ENCODE assay signal across 8 cellular contexts in genomic region chr22:26658671-26659478, GRCh38. TPM values are rescaled to one million over a fixed set of nuclear protein-coding genes. Genes with fewer than 3 reads are reported as not detected.
DNase-seq lines count a peak whose midpoint lies in the region; ATAC-seq and TF ChIP-seq lines count a peak whose summit lies in the region.

No MANE protein-coding gene starts in this region.

- DNase-seq in BE2C, result peak; percentile 88
- DNase-seq in LoVo (ENCODE audit: low spot score), result peak; percentile 68
- DNase-seq in activated gamma-delta T cell (lab: John Stamatoyannopoulos, UW), result peak; percentile 13
- peak; percentile 51 for DNase-seq in germinal center (ENCODE audit: low spot score)
- DNase-seq in prostate gland (ENCODE audit: low spot score), result peak; percentile 27
- peak; percentile 51 to 55 for DNase-seq in uterus

- H3K4me1 ChIP-seq in BE2C, result peaks cover 5% of the 10 kb centered on the region
- no peaks in the 10 kb centered on the region for H3K4me1 ChIP-seq in prostate gland (replicated peaks)
- H3K4me1 ChIP-seq in uterus, result peaks cover 2 to 7% of the 10 kb centered on the region in 2 donors

- ATAC-seq in GM19463 (IDR thresholded peaks at IDR 0.05; ENCODE audit: unreplicated experiment), result peak; percentile 76

- no peak for TF ChIP-seq CTCF in BE2C (IDR thresholded peaks at IDR 0.05; ENCODE audit: low read depth, low read length)
- TF ChIP-seq CTCF in prostate gland (IDR thresholded peaks at IDR 0.05), result no peak
- no peak for TF ChIP-seq CTCF in uterus (IDR thresholded peaks at IDR 0.05)

- H3K9me3 ChIP-seq in BE2C, result no peaks in the 10 kb centered on the region
- no peaks in the 10 kb centered on the region for H3K9me3 ChIP-seq in prostate gland
- H3K9me3 ChIP-seq in uterus, result no peaks in the 10 kb centered on the region

- intact Hi-C loops in prostate gland (cut with DNase I), result no loop called here
- intact Hi-C loops in uterus (cut with DNase I; ENCODE audit: low total_unique reads), result no loop called here

- H3K27ac ChIP-seq in prostate gland (no peak overlapping the region), uterus (no peak overlapping the region)

- H3K4me3 ChIP-seq in BE2C (ENCODE audit: low read depth, low read length), result peak overlapping the region; percentile 76
- H3K4me3 ChIP-seq in prostate gland, result no peak overlapping the region
- peak overlapping the region in 1 of 2 donors; percentile 8 for H3K4me3 ChIP-seq in uterus

- H3K27me3 ChIP-seq in BE2C (peaks cover 4% of the 10 kb centered on the region), prostate gland (replicated peaks; ENCODE audit: insufficient read depth) (peaks cover 17% of the 10 kb centered on the region), uterus (peaks cover 15 to 17% of the 10 kb centered on the region in 2 donors)

- 3% methylated on average over 27 of the region's 27 CpGs for WGBS in prostate gland

- TF ChIP-seq POLR2A in Raji (IDR thresholded peaks at IDR 0.05; ENCODE audit: insufficient read depth, low read depth, low read length) (peak; percentile 56), prostate gland (IDR thresholded peaks at IDR 0.05) (no peak), uterus (IDR thresholded peaks at IDR 0.05) (no peak)

- H3K36me3 ChIP-seq in BE2C (no peaks in the 10 kb centered on the region), prostate gland (no peaks in the 10 kb centered on the region), uterus (no peaks in the 10 kb centered on the region)

RNA-seq across cellular contexts. Expression of gene MIAT, which starts 1.5 kb away (rescaled TPM):
- 6.1 TPM for polyA plus RNA-seq in BE2C (2012; ENCODE audit: insufficient read depth, insufficient read length, low read depth)
- total RNA-seq in prostate gland (under 1 TPM; 0.50 to 0.80 TPM), uterus (1 to 10 TPM in 3 of 4 donors, under 1 TPM in 1; 0.51 to 5.3 (median 3.1) TPM)

RNA-seq across cellular contexts. Expression of gene CRYBA4, which starts 37.1 kb away (rescaled TPM):
- 1.7 TPM for polyA plus RNA-seq in BE2C (2012; ENCODE audit: insufficient read depth, insufficient read length, low read depth)
- total RNA-seq in prostate gland (1 to 10 TPM in 1 of 2 donors, not detected in 1; 3.3 TPM), uterus (not detected)

RNA-seq across cellular contexts. Expression of gene CRYBB1, which starts 41.0 kb away (rescaled TPM):
- polyA plus RNA-seq in BE2C (2012; ENCODE audit: insufficient read depth, insufficient read length, low read depth), result 0.71 TPM
- total RNA-seq in prostate gland, result under 1 TPM in 1 of 2 donors, not detected in 1; 0.36 TPM
- total RNA-seq in uterus, result 1 to 10 TPM in 1 of 4 donors, under 1 TPM in 1, not detected in 2; 0.55 to 4.1 TPM

Comparison
In these comparisons a context has a peak if more than half of its experiments do, and no peak if none do; other contexts are left out.
1. DNase-seq: peak in every context shown above with its lines; median percentile 88 in BE2C; 68 in LoVo; 53 in uterus; 51 in germinal center; 27 in prostate gland; 13 in activated gamma-delta T cell.